In the genomic region with DNA sequence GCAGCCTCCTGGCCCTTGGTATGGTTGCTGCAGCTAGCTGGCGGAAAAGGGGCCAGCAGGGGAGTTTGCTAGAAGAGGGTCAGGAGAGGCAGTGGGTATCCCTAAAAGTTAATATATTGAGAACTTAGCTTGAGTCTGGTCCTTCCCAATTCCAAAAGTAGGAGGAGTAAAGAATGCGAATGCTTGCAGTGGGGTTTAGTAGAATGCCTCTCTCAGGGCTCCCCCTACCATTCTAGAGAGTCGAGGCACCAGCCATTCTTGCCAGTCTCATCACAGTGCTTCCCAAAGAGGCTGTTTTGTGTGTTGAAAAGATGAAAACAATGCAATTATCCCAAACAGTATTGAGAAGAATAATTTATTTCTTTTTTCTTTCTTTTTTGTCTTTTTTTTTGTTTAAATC, we compare ENCODE assay signal across 19 cellular contexts. TPM values are rescaled to one million over a fixed set of nuclear protein-coding genes. Genes with fewer than 3 reads are reported as not detected.
DNase-seq lines count a peak whose midpoint lies in the region; ATAC-seq, FAIRE-seq and TF ChIP-seq lines count a peak whose summit lies in the region.
"Had no signal": no experiment of that assay in that cellular context is flagged by ENCODE, and none has a peak within 500 bp of the region (broad histone marks: within the 10 kb centered on the region; RNA-seq: fewer than 3 reads in every experiment).

No MANE protein-coding gene starts in this region.

- H2AK5ac ChIP-seq in trophoblast cell (ENCODE audit: low read length): no peak overlapping the region

- H2BK12ac ChIP-seq in trophoblast cell (ENCODE audit: low read length): no peak overlapping the region

- TF ChIP-seq EP300 in HepG2 (IDR thresholded peaks at IDR 0.05; ENCODE audit: low read depth in 2 of 2, low read length in 2 of 2) (no peak), HepG2 (CRISPR knock-in tag; IDR thresholded peaks at IDR 0.05; ENCODE audit: borderline replicate concordance) (no peak)

- no peaks in the 10 kb centered on the region for H4K20me1 ChIP-seq in HepG2 (ENCODE audit: insufficient read depth, low read length)

- no peak overlapping the region for H4K8ac ChIP-seq in trophoblast cell (ENCODE audit: low read depth, low read length)

- H3K23ac ChIP-seq in trophoblast cell (ENCODE audit: low read length): no peak overlapping the region

- H3K79me1 ChIP-seq in trophoblast cell (ENCODE audit: low read length): no peaks in the 10 kb centered on the region

- H3K4me2 ChIP-seq in HepG2 (ENCODE audit: low read depth, low read length) (peak overlapping the region; percentile 64), trophoblast cell (ENCODE audit: low read length) (no peak overlapping the region)

- H2BK5ac ChIP-seq in trophoblast cell (ENCODE audit: low read depth, low read length, poor library complexity): no peak overlapping the region

- H3K9me3 ChIP-seq in endodermal cell (ENCODE audit: control insufficient read depth, low read length): peaks cover 4% of the 10 kb centered on the region
- no peaks in the 10 kb centered on the region for H3K9me3 ChIP-seq in HepG2 (ENCODE audit: low read length)
- H3K9me3 ChIP-seq in trophoblast cell (ENCODE audit: insufficient read depth, low read depth, low read length): no peaks in the 10 kb centered on the region

- H3K14ac ChIP-seq in trophoblast cell (ENCODE audit: low read length): no peak overlapping the region

- H2BK120ac ChIP-seq in trophoblast cell (ENCODE audit: insufficient read depth, low read length, poor library complexity): no peak overlapping the region

- no peak overlapping the region for H3K4me3 ChIP-seq in H7 (ENCODE audit: insufficient read depth, low read depth, low read length)
- no peak overlapping the region for H3K4me3 ChIP-seq in endodermal cell (ENCODE audit: low read length)
- H3K4me3 ChIP-seq in HepG2 (replicated peaks in 1 of 3; ENCODE audit: insufficient read depth in 1 of 3, low read depth in 2 of 3, low read length in 3 of 3): peak overlapping the region in 1 of 3 experiments; percentile 31; a peak in 1 of 6 replicates
- no peak overlapping the region for H3K4me3 ChIP-seq in trophoblast cell (ENCODE audit: low read depth, low read length)

- TF ChIP-seq CTCF in endodermal cell (conservative IDR thresholded peaks at IDR 0.05) (no peak), HepG2 (CRISPR knock-in tag; IDR thresholded peaks at IDR 0.05) (0 out of 2 replicates have a peak, but pooled peaks have one; percentile 13)

- peaks cover 44% of the 10 kb centered on the region for H3K4me1 Mint-ChIP-seq in endodermal cell

- CTCF ChIA-PET in HepG2 (lab: Yijun Ruan, JAX; ENCODE audit: low intra/inter-chr PET ratio, low total read pairs): no interaction called here

- no TSS peak for BruUV-seq in HepG2 (replicated peaks; lab: Mats Ljungman, UMichigan)

- H3K27ac ChIP-seq in endodermal cell (ENCODE audit: low read depth, low read length) (no peak overlapping the region), HepG2 (ENCODE audit: extremely low read length, insufficient read depth, low read length) (peak overlapping the region; percentile 37), trophoblast cell (ENCODE audit: low read depth, low read length) (no peak overlapping the region)

- intact Hi-C loops in HepG2 (cut with micrococcal nuclease; ENCODE audit: unreplicated experiment): loop anchor here (1.0 to 2.0 kb wide), 2 partner anchors 26 to 77 kb away; a partner anchor contains a TSS
- intact Hi-C loops in left colon (cut with DNase I, micrococcal nuclease): loop anchor here in 1 of 2 donors (5.0 kb wide), 1 partner anchor 137 kb away; no protein-coding TSS in a partner anchor

- DNase-seq in H7 (peak; percentile 29), endodermal cell (no peak), HepG2 (ENCODE audit: low spot score) (no peak), trophoblast cell (no peak), left colon (no peak), NCI-H526 (lab: John Stamatoyannopoulos, UW) (no peak), COR-L47 (lab: John Stamatoyannopoulos, UW) (no peak)
- DNase-seq in stimulated activated CD4-positive, alpha-beta T cell treated with anti-CD3 and anti-CD28 coated beads, Interleukin-2, amount 100 ng/mL, for 24 hours: no peak
- DNase-seq: C1 segment of cervical spinal cord; Calu3; CD8-positive, alpha-beta T cell; DMS53; DMS79 treated with DMSO at 0.1 percent for 48 hours; GF-D8; GOT3 had no signal

- H3K36me3 ChIP-seq in H7 (replicated peaks; ENCODE audit: control insufficient read depth, insufficient read depth, low read length) (no peaks in the 10 kb centered on the region), endodermal cell (ENCODE audit: control insufficient read depth, insufficient read depth, low read length) (no peaks in the 10 kb centered on the region), HepG2 (replicated peaks in 1 of 2; ENCODE audit: control insufficient read depth in 1 of 2, insufficient read depth in 2 of 2, low read length in 2 of 2) (no peaks in the 10 kb centered on the region), trophoblast cell (ENCODE audit: control insufficient read depth in 1 of 2, insufficient read depth in 2 of 2, low read length in 2 of 2) (no peaks in the 10 kb centered on the region)

- TF ChIP-seq POLR2A in HepG2 (IDR thresholded peaks at IDR 0.05; ENCODE audit: insufficient read depth in 1 of 2, low read depth in 2 of 2, low read length in 2 of 2): no peak

- H3K4ac ChIP-seq in trophoblast cell (ENCODE audit: low read depth, low read length): no peak overlapping the region

- no peak overlapping the region for H4K12ac ChIP-seq in trophoblast cell (ENCODE audit: low read depth, low read length)

- no peak for TF ChIP-seq RAD21 in HepG2 (CRISPR knock-in tag; IDR thresholded peaks at IDR 0.05)

- peak overlapping the region; percentile 44 for H3K27ac Mint-ChIP-seq in endodermal cell
- H3K27ac Mint-ChIP-seq: CD8-positive, alpha-beta T cell had no signal

- H3K9me3 Mint-ChIP-seq in endodermal cell: peaks cover 6% of the 10 kb centered on the region
- H3K9me3 Mint-ChIP-seq: CD8-positive, alpha-beta T cell had no signal

- H2AFZ ChIP-seq in HepG2 (ENCODE audit: low read length) (no peak overlapping the region), trophoblast cell (ENCODE audit: insufficient read depth, low read length, poor library complexity) (no peak overlapping the region)

- H3K4me1 ChIP-seq in endodermal cell (ENCODE audit: control insufficient read depth, insufficient read depth, low read length): no peaks in the 10 kb centered on the region
- H3K4me1 ChIP-seq in HepG2 (ENCODE audit: insufficient read depth, low read length): peaks cover 74% of the 10 kb centered on the region
- H3K4me1 ChIP-seq in trophoblast cell (ENCODE audit: control insufficient read depth in 1 of 2, insufficient read depth in 2 of 2, low read length in 2 of 2): peaks cover 0 to 6% of the 10 kb centered on the region in 2 experiments

- H3K27me3 Mint-ChIP-seq in endodermal cell (ENCODE audit: insufficient read depth): no peaks in the 10 kb centered on the region

- no peak overlapping the region for H3K18ac ChIP-seq in trophoblast cell (ENCODE audit: low read length)

- no peak for FAIRE-seq in HepG2 (lab: Jason Lieb, UNC)
- FAIRE-seq: GM12891, GM18507, H54 had no signal

- H3K4me3 Mint-ChIP-seq in endodermal cell: no peak overlapping the region
- H3K4me3 Mint-ChIP-seq: CD8-positive, alpha-beta T cell had no signal

- H3K27me3 ChIP-seq in H7 (ENCODE audit: control insufficient read depth, insufficient read depth, low read length) (no peaks in the 10 kb centered on the region), endodermal cell (ENCODE audit: control insufficient read depth, insufficient read depth, low read length, poor library complexity, severe bottlenecking) (no peaks in the 10 kb centered on the region), HepG2 (ENCODE audit: control insufficient read depth in 1 of 2, insufficient read depth in 2 of 2, low read length in 2 of 2) (no peaks in the 10 kb centered on the region), trophoblast cell (ENCODE audit: insufficient read depth, low read length) (no peaks in the 10 kb centered on the region)

- POLR2A ChIA-PET in HepG2 (lab: Yijun Ruan, JAX): interaction anchor here (1.1 kb wide), 1 partner anchor 26 kb away, joined by 4 read pairs; a partner anchor contains a TSS

- H3K79me2 ChIP-seq in HepG2 (ENCODE audit: insufficient read depth, low read length) (peaks cover 52% of the 10 kb centered on the region), trophoblast cell (ENCODE audit: control insufficient read depth, insufficient read depth, low read length, poor library complexity) (no peaks in the 10 kb centered on the region)

- ATAC-seq in HepG2 (peak; percentile 56; the same call in 2 of the 3 replicates), left colon (no peak)
- ATAC-seq: CD8-positive, alpha-beta T cell; HCT116 had no signal

- WGBS in endodermal cell (ENCODE audit: insufficient coverage in 1 of 2, insufficient read length in 1 of 2), 2 experiments: 99 to 100% methylated on average over 2 of the region's 3 CpGs
- 51% methylated on average over 3 of the region's 3 CpGs for WGBS in HepG2 (ENCODE audit: low lambda C conversion rate)
- no CpG with 5 or more reads among the region's 3 CpGs for WGBS in trophoblast cell (ENCODE audit: extremely low coverage, insufficient coverage, insufficient read length)

- H4K91ac ChIP-seq in trophoblast cell (ENCODE audit: low read depth, low read length): no peak overlapping the region

- no peak overlapping the region for H3K9ac ChIP-seq in endodermal cell (ENCODE audit: extremely low read depth, low read length, poor library complexity, severe bottlenecking)
- no peak overlapping the region for H3K9ac ChIP-seq in HepG2 (ENCODE audit: insufficient read depth, low read depth, low read length)
- H3K9ac ChIP-seq in trophoblast cell (ENCODE audit: low read length): peak overlapping the region; percentile 72

- in situ Hi-C loops in HepG2 (cut with HindIII; ENCODE audit: extremely low pct_ligation_motif_present, low pct_unique_long_range_greater_than_20kb): loop anchor here (25.0 kb wide), 1 partner anchor 132 kb away; a partner anchor contains a TSS

- H3K36me3 Mint-ChIP-seq in endodermal cell (ENCODE audit: low read depth): peaks cover 23% of the 10 kb centered on the region

RNA-seq across cellular contexts. Expression of a gene that starts 26.4 kb away (rescaled TPM):
- 7.1 and 9.0 TPM in 2 replicates for total RNA-seq in H7 (2014; rRNA removed; shearing (Covaris generic))
- 10 to 100 TPM; 53.5 to 69.5 TPM for total RNA-seq in endodermal cell
- 6.8 TPM for polyA plus RNA-seq in endodermal cell (2013, experiment 1 of 2)
- polyA plus RNA-seq in endodermal cell (2013, experiment 2 of 2): 5.8 TPM
- total RNA-seq in HepG2 (2016; rRNA removed; fragmentation: Illumina TruSeq; extraction: Trizol): 18.5 and 19.4 TPM in 2 replicates
- 3.7 and 4.6 TPM in 2 replicates for total RNA-seq in HepG2 (2016; cell fraction: cytosol; rRNA removed; fragmentation: Illumina TruSeq; extraction: Trizol; ENCODE audit: low read depth)
- total RNA-seq in HepG2 (2016; cell fraction: insoluble cytoplasmic fraction; rRNA removed; fragmentation: Illumina TruSeq; extraction: Trizol): 19.8 and 20.5 TPM in 2 replicates
- total RNA-seq in HepG2 (2016; cell fraction: membrane; rRNA removed; fragmentation: Illumina TruSeq; extraction: Trizol): 7.6 and 10.4 TPM in 2 replicates
- total RNA-seq in HepG2 (2016; cell fraction: nucleus; rRNA removed; fragmentation: Illumina TruSeq; extraction: Trizol): 28.5 and 32.5 TPM in 2 replicates
- polyA plus RNA-seq in HepG2 (2011; rRNA removed): 9.8 and 14.3 TPM in 2 replicates
- polyA plus RNA-seq in HepG2 (2011; cell fraction: cytosol; rRNA removed): 4.3 and 4.7 TPM in 2 replicates
- polyA plus RNA-seq in HepG2 (2011; cell fraction: nucleus; rRNA removed): 19.0 and 22.8 TPM in 2 replicates
- 5.4 and 7.7 TPM in 2 replicates for polyA plus RNA-seq in HepG2 (2012)
- 1.6 and 1.8 TPM in 2 replicates for polyA plus RNA-seq in HepG2 (2016; cell fraction: cytosol; fragmentation: Illumina TruSeq; extraction: Trizol; ENCODE audit: low read depth)
- polyA plus RNA-seq in HepG2 (2016; cell fraction: insoluble cytoplasmic fraction; fragmentation: Illumina TruSeq; extraction: Trizol; ENCODE audit: low read depth): 9.2 and 10.2 TPM in 2 replicates
- polyA plus RNA-seq in HepG2 (2016; cell fraction: membrane; fragmentation: Illumina TruSeq; extraction: Trizol; ENCODE audit: low read depth): 3.8 and 4.1 TPM in 2 replicates
- polyA plus RNA-seq in HepG2 (2016; cell fraction: nucleus; fragmentation: Illumina TruSeq; extraction: Trizol; ENCODE audit: insufficient read depth, low read depth): 20.6 and 23.2 TPM in 2 replicates
- polyA minus RNA-seq in HepG2 (2011; rRNA and poly(A)+ RNA removed; ENCODE audit: low replicate concordance): 0.61 and 32.6 TPM in 2 replicates
- polyA minus RNA-seq in HepG2 (2011; cell fraction: cytosol; rRNA and poly(A)+ RNA removed): 14.8 and 15.7 TPM in 2 replicates
- 59.2 and 75.3 TPM in 2 replicates for polyA minus RNA-seq in HepG2 (2011; cell fraction: nucleus; rRNA and poly(A)+ RNA removed)
- 1.9 and 2.0 TPM in 2 replicates for polyA plus RNA-seq in trophoblast cell (2013)
- total RNA-seq in left colon: 10 to 100 TPM; 45.3 to 50.5 TPM
